8 cellular contexts compared by ENCODE assay signal in the genomic region with DNA sequence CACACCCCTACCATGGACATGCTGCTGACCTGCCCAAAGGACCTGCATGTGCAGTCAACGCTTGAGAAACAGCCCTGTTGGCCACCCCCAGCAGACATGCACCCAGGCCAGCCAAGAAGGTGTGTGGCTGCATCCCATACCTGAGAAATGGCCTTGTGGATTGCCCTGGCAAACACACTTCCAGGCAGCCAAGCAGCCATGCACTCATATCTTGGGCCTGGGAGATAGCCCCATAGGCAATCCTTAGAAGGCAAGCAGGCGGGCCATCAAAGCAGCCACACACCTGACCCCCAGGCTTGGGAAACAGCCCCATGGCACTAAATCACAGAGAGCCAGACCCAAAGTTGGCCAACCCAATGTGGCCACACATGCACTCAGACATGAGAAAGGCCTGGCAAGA.
"Had no signal": no experiment of that assay in that cellular context is flagged by ENCODE, and none has a peak within 500 bp of the region (broad histone marks: within the 10 kb centered on the region; RNA-seq: fewer than 3 reads in every experiment).

No MANE protein-coding gene starts in this region.

- DNase-seq: GDM1, GF-D8 had no signal

- H3K4me3 ChIP-seq: GM12878 had no signal

- ATAC-seq: GM12878 had no signal

- FAIRE-seq: G401.6, GM12878, GM12891, GM12892, GM18507, GM19239 had no signal
